ENCODE assay signal across 10 cellular contexts in the genomic region with DNA sequence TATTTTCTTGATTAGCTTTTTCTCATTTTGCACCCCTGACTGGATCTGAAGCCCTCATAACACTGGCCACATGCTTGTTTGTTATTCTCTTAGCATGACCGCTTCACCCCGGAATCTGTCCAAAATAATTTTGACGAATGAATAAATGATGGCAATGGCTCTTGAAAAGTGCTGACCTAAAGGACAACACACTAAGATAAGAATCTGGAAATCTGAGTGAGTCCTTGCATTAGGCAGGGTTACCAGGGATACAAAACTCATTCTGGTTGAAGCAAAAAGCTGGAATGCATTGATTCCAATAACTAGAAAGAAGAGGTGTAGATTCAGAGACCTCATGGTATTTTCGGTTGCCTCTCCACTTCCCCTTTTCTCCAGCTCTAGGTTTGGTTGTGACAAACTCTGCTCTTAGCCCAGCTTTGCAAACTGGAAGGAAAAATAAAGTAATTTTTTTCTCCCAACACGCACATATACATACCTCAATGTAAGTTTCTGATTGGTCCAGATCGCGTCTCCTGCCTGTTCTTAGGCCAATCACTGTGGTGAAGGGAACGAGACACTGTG.
A peak's percentile ranks its signal among the peaks of the same experiment; 100 is the strongest.
DNase-seq lines count a peak whose midpoint lies in the region; ATAC-seq, FAIRE-seq and TF ChIP-seq lines count a peak whose summit lies in the region.
"Had no signal": no experiment of that assay in that cellular context is flagged by ENCODE, and none has a peak within 500 bp of the region (broad histone marks: within the 10 kb centered on the region; RNA-seq: fewer than 3 reads in every experiment).

No MANE protein-coding gene starts in this region.

- H3K27ac ChIP-seq in A549: peak overlapping the region; percentile 66 to 98
- no peak overlapping the region for H3K27ac ChIP-seq in RWPE1

- TF ChIP-seq CTCF in A549 (IDR thresholded peaks at IDR 0.05) (no peak), RWPE1 (conservative IDR thresholded peaks at IDR 0.05; ENCODE audit: low read depth) (no peak)

- TF ChIP-seq EP300 in A549 (IDR thresholded peaks at IDR 0.05): no peak

- no peak for TF ChIP-seq POLR2A in A549 (IDR thresholded peaks at IDR 0.05; ENCODE audit: low read length)

- no peak overlapping the region for H3K4me2 ChIP-seq in A549

- H3K9me3 ChIP-seq in A549: no peaks in the 10 kb centered on the region

- CTCF ChIA-PET in A549 (lab: Yijun Ruan, JAX): interaction anchor here (0.9 to 1.9 kb wide), 4 partner anchors 89 to 128 kb away, joined by 3 to 8 read pairs (median 5); no protein-coding TSS in a partner anchor
- CTCF ChIA-PET in RWPE1 (lab: Yijun Ruan, JAX): interaction anchor here (1.0 kb wide), 1 partner anchor 24 kb away, joined by 3 read pairs; no protein-coding TSS in a partner anchor

- 94% methylated on average over 8 of the region's 8 CpGs for WGBS in A549 (ENCODE audit: missing lambda C conversion rate)

- FAIRE-seq in A549 (lab: Jason Lieb, UNC): no peak
- no peak for FAIRE-seq in RCC 7860 (lab: Jason Lieb, UNC)

- TF ChIP-seq RAD21 in A549 (conservative IDR thresholded peaks at IDR 0.05 in 1 of 2, IDR thresholded peaks at IDR 0.05 in 1 of 2): no peak

- H3K4me3 ChIP-seq in A549: no peak overlapping the region

- ATAC-seq in A549: no peak
- peak; percentile 76 for ATAC-seq in GM19395 (IDR thresholded peaks at IDR 0.05; ENCODE audit: unreplicated experiment)
- peak; percentile 71 for ATAC-seq in HG03280 (IDR thresholded peaks at IDR 0.05; ENCODE audit: unreplicated experiment)
- peak; percentile 48 for ATAC-seq in SK-N-SH treated with all-trans-retinoic acid at 6 μM for 48 hours

- peak in 1 of 2 experiments; percentile 44 for DNase-seq in A549 (ENCODE audit: low read depth in 1 of 2, low spot score in 1 of 2)
- no peak for DNase-seq in RCC 7860 (ENCODE audit: low spot score)
- DNase-seq in stimulated activated CD4-positive, alpha-beta T cell treated with anti-CD3 and anti-CD28 coated beads, Interleukin-1b, Interleukin-23, amount 100 ng/mL, for 48 hours: no peak
- no peak for DNase-seq in RWPE1 (ENCODE audit: low spot score)
- DNase-seq in NK-92 (lab: John Stamatoyannopoulos, UW; ENCODE audit: unreplicated experiment): no peak
- DNase-seq: activated CD8-positive, alpha-beta memory T cell treated with anti-CD3 and anti-CD28 coated beads, Interleukin-2, amount 50 U/mL, for 4 hours; NCI-H2171 had no signal

- POLR2A ChIA-PET in A549 (lab: Yijun Ruan, JAX): no interaction called here
- POLR2A ChIA-PET in RWPE1 (lab: Yijun Ruan, JAX; ENCODE audit: low non-redundant PET): no interaction called here

- H3K4me1 ChIP-seq in A549: peaks cover 77% of the 10 kb centered on the region

TF ChIP-seq in A549, 52 proteins besides CTCF, POLR2A, EP300 and RAD21:
- TF ChIP-seq CHD4 (IDR thresholded peaks at IDR 0.05; ENCODE audit: borderline replicate concordance) (no peak), FOXS1 (CRISPR knock-in tag; IDR thresholded peaks at IDR 0.05) (no peak), HEYL (CRISPR knock-in tag; IDR thresholded peaks at IDR 0.05) (no peak), BHLHE40 (IDR thresholded peaks at IDR 0.05; ENCODE audit: low read depth, low read length) (no peak), GATA3 (IDR thresholded peaks at IDR 0.05; ENCODE audit: borderline replicate concordance) (peak; percentile 33; the same call in 1 of the 2 replicates), MYC (IDR thresholded peaks at IDR 0.05; ENCODE audit: borderline replicate concordance, low read length) (no peak), HOXB13 (CRISPR knock-in tag; IDR thresholded peaks at IDR 0.05; ENCODE audit: low read depth) (no peak), EHF (CRISPR knock-in tag; IDR thresholded peaks at IDR 0.05) (no peak)

TF ChIP-seq in SK-N-SH treated with all-trans-retinoic acid at 6 μM for 48 hours, 23 proteins besides CTCF, POLR2A, EP300 and RAD21:
- TF ChIP-seq CSDC2 (CRISPR knock-in tag; IDR thresholded peaks at IDR 0.05) (no peak), TOX (CRISPR knock-in tag; IDR thresholded peaks at IDR 0.05; ENCODE audit: borderline replicate concordance) (no peak), ZNF70 (CRISPR knock-in tag; IDR thresholded peaks at IDR 0.05) (no peak), ZFP30 (CRISPR knock-in tag; IDR thresholded peaks at IDR 0.05) (no peak), ISL1 (CRISPR knock-in tag; IDR thresholded peaks at IDR 0.05) (no peak), BACH2 (CRISPR knock-in tag; IDR thresholded peaks at IDR 0.05; ENCODE audit: borderline replicate concordance) (no peak)
- TF ChIP-seq, protein P1, sequence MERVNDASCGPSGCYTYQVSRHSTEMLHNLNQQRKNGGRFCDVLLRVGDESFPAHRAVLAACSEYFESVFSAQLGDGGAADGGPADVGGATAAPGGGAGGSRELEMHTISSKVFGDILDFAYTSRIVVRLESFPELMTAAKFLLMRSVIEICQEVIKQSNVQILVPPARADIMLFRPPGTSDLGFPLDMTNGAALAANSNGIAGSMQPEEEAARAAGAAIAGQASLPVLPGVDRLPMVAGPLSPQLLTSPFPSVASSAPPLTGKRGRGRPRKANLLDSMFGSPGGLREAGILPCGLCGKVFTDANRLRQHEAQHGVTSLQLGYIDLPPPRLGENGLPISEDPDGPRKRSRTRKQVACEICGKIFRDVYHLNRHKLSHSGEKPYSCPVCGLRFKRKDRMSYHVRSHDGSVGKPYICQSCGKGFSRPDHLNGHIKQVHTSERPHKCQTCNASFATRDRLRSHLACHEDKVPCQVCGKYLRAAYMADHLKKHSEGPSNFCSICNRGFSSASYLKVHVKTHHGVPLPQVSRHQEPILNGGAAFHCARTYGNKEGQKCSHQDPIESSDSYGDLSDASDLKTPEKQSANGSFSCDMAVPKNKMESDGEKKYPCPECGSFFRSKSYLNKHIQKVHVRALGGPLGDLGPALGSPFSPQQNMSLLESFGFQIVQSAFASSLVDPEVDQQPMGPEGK (CRISPR knock-in tag; IDR thresholded peaks at IDR 0.05; ENCODE audit: borderline replicate concordance): no peak
- TF ChIP-seq, protein P2, sequence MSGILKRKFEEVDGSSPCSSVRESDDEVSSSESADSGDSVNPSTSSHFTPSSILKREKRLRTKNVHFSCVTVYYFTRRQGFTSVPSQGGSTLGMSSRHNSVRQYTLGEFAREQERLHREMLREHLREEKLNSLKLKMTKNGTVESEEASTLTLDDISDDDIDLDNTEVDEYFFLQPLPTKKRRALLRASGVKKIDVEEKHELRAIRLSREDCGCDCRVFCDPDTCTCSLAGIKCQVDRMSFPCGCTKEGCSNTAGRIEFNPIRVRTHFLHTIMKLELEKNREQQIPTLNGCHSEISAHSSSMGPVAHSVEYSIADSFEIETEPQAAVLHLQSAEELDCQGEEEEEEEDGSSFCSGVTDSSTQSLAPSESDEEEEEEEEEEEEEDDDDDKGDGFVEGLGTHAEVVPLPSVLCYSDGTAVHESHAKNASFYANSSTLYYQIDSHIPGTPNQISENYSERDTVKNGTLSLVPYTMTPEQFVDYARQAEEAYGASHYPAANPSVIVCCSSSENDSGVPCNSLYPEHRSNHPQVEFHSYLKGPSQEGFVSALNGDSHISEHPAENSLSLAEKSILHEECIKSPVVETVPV (CRISPR knock-in tag; IDR thresholded peaks at IDR 0.05): no peak
- TF ChIP-seq, protein P3, sequence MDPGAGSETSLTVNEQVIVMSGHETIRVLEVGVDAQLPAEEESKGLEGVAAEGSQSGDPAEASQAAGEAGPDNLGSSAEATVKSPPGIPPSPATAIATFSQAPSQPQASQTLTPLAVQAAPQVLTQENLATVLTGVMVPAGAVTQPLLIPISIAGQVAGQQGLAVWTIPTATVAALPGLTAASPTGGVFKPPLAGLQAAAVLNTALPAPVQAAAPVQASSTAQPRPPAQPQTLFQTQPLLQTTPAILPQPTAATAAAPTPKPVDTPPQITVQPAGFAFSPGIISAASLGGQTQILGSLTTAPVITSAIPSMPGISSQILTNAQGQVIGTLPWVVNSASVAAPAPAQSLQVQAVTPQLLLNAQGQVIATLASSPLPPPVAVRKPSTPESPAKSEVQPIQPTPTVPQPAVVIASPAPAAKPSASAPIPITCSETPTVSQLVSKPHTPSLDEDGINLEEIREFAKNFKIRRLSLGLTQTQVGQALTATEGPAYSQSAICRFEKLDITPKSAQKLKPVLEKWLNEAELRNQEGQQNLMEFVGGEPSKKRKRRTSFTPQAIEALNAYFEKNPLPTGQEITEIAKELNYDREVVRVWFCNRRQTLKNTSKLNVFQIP (CRISPR knock-in tag; IDR thresholded peaks at IDR 0.05; ENCODE audit: borderline replicate concordance, low read depth): no peak
- TF ChIP-seq, protein P4, sequence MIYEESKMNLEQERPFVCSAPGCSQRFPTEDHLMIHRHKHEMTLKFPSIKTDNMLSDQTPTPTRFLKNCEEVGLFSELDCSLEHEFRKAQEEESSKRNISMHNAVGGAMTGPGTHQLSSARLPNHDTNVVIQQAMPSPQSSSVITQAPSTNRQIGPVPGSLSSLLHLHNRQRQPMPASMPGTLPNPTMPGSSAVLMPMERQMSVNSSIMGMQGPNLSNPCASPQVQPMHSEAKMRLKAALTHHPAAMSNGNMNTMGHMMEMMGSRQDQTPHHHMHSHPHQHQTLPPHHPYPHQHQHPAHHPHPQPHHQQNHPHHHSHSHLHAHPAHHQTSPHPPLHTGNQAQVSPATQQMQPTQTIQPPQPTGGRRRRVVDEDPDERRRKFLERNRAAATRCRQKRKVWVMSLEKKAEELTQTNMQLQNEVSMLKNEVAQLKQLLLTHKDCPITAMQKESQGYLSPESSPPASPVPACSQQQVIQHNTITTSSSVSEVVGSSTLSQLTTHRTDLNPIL (CRISPR knock-in tag; IDR thresholded peaks at IDR 0.05; ENCODE audit: low read depth): no peak

Comparison
In these comparisons a context has a peak if more than half of its experiments do, and no peak if none do; other contexts are left out.
1. ATAC-seq: peak in GM19395 (single experiment), HG03280 (single experiment) and SK-N-SH treated with all-trans-retinoic acid at 6 μM for 48 hours (single experiment); none in A549 (0 of 2).